Comparison of ENCODE assay signal across 1 cellular context in genomic region chr9:128771745-128772519, GRCh38.
TF ChIP-seq lines count a peak whose summit lies in the region.

Gene ZER1, minus strand, starts transcription at chr9:128771927. Its CDS starts 16,362 bp downstream, at chr9:128755565.

TF ChIP-seq in HEK293, 187 proteins besides CTCF, POLR2A, EP300 and RAD21 (continued from another document and continues in another):
- TF ChIP-seq ZNF639 (tag by site-specific recombination; IDR thresholded peaks at IDR 0.05): peak; percentile 91; the same call in 1 of the 2 replicates
- TF ChIP-seq ZNF175 (tag by site-specific recombination; IDR thresholded peaks at IDR 0.05): no peak
- no peak for TF ChIP-seq ZNF426 (tag by site-specific recombination; IDR thresholded peaks at IDR 0.05)
- no peak for TF ChIP-seq ZNF645 (tag by site-specific recombination; IDR thresholded peaks at IDR 0.05)
- TF ChIP-seq ZNF670 (tag by site-specific recombination; IDR thresholded peaks at IDR 0.05; ENCODE audit: low read depth): no peak
- TF ChIP-seq ZNF274 (IDR thresholded peaks at IDR 0.05; ENCODE audit: low read length): no peak
- TF ChIP-seq ZNF274 (tag by site-specific recombination; IDR thresholded peaks at IDR 0.05; ENCODE audit: borderline replicate concordance): no peak
- TF ChIP-seq YY1 (tag by site-specific recombination; IDR thresholded peaks at IDR 0.05): peak; percentile 75
- peak; percentile 74; the same call in 1 of the 2 replicates for TF ChIP-seq ZBTB20 (tag by site-specific recombination; IDR thresholded peaks at IDR 0.05)
- no peak for TF ChIP-seq BCL6B (tag by site-specific recombination; IDR thresholded peaks at IDR 0.05)
- TF ChIP-seq OVOL3 (tag by site-specific recombination; IDR thresholded peaks at IDR 0.05): peak; percentile 62; the same call in 1 of the 2 replicates
- peak; percentile 94 for TF ChIP-seq ZNF324 (tag by site-specific recombination; IDR thresholded peaks at IDR 0.05)
- TF ChIP-seq ZNF114 (tag by site-specific recombination; IDR thresholded peaks at IDR 0.05): no peak
- TF ChIP-seq ZNF155 (tag by site-specific recombination; IDR thresholded peaks at IDR 0.05): no peak
- peak; percentile 85 for TF ChIP-seq ZNF580 (tag by site-specific recombination; IDR thresholded peaks at IDR 0.05)
- peak; percentile 90 for TF ChIP-seq KLF10 (tag by site-specific recombination; IDR thresholded peaks at IDR 0.05)
- no peak for TF ChIP-seq ZNF560 (tag by site-specific recombination; IDR thresholded peaks at IDR 0.05; ENCODE audit: borderline replicate concordance)
- TF ChIP-seq ZNF776 (tag by site-specific recombination; IDR thresholded peaks at IDR 0.05; ENCODE audit: borderline replicate concordance): no peak
- TF ChIP-seq ZNF610 (tag by site-specific recombination; IDR thresholded peaks at IDR 0.05; ENCODE audit: borderline replicate concordance): peak; percentile 84; the same call in 1 of the 2 replicates
- peak; percentile 79 for TF ChIP-seq ZNF398 (tag by site-specific recombination; IDR thresholded peaks at IDR 0.05)
- no peak for TF ChIP-seq ZNF433 (tag by site-specific recombination; IDR thresholded peaks at IDR 0.05; ENCODE audit: low read depth)
- TF ChIP-seq ZNF843 (tag by site-specific recombination; IDR thresholded peaks at IDR 0.05): peak; percentile 58
- peak; percentile 19; the same call in 1 of the 2 replicates for TF ChIP-seq ZBTB1 (tag by site-specific recombination; IDR thresholded peaks at IDR 0.05)
- TF ChIP-seq PRDM2 (tag by site-specific recombination; IDR thresholded peaks at IDR 0.05; ENCODE audit: borderline replicate concordance): no peak
- peak; percentile 64; the same call in 1 of the 2 replicates for TF ChIP-seq ZNF239 (tag by site-specific recombination; IDR thresholded peaks at IDR 0.05)
- TF ChIP-seq ZNF184 (tag by site-specific recombination; IDR thresholded peaks at IDR 0.05): peak; percentile 66; the same call in 1 of the 2 replicates
- TF ChIP-seq BCL11A (tag by site-specific recombination; IDR thresholded peaks at IDR 0.05; ENCODE audit: low read depth): no peak
- TF ChIP-seq ZNF658 (tag by site-specific recombination; IDR thresholded peaks at IDR 0.05): no peak
- peak; percentile 78 for TF ChIP-seq KLF1 (tag by site-specific recombination; IDR thresholded peaks at IDR 0.05)
- peak; percentile 80 for TF ChIP-seq GLIS2 (tag by site-specific recombination; IDR thresholded peaks at IDR 0.05)
- peak; percentile 48; the same call in 1 of the 2 replicates for TF ChIP-seq ZNF677 (tag by site-specific recombination; IDR thresholded peaks at IDR 0.05)
- peak; percentile 75 for TF ChIP-seq KLF9 (tag by site-specific recombination; IDR thresholded peaks at IDR 0.05; ENCODE audit: low read depth)
- TF ChIP-seq ZBTB7A (tag by site-specific recombination; IDR thresholded peaks at IDR 0.05; ENCODE audit: low read depth): peak; percentile 11; the same call in 1 of the 2 replicates
- TF ChIP-seq ZFP3 (tag by site-specific recombination; IDR thresholded peaks at IDR 0.05; ENCODE audit: low read depth): no peak
- TF ChIP-seq ZNF202 (tag by site-specific recombination; IDR thresholded peaks at IDR 0.05; ENCODE audit: borderline replicate concordance): no peak
- TF ChIP-seq GFI1B (tag by site-specific recombination; IDR thresholded peaks at IDR 0.05): 0 out of 2 replicates have a peak, but pooled peaks have one; percentile 33
- TF ChIP-seq REST (tag by site-specific recombination; IDR thresholded peaks at IDR 0.05): 0 out of 2 replicates have a peak, but pooled peaks have one; percentile 19
- no peak for TF ChIP-seq ZNF555 (tag by site-specific recombination; conservative IDR thresholded peaks at IDR 0.05)
- peak; percentile 64 for TF ChIP-seq PRDM10 (tag by site-specific recombination; IDR thresholded peaks at IDR 0.05)
- no peak for TF ChIP-seq ZNF404 (tag by site-specific recombination; IDR thresholded peaks at IDR 0.05)
- no peak for TF ChIP-seq ZNF549 (tag by site-specific recombination; IDR thresholded peaks at IDR 0.05)
- TF ChIP-seq ZNF391 (tag by site-specific recombination; IDR thresholded peaks at IDR 0.05; ENCODE audit: borderline replicate concordance, low read depth): peak; percentile 93
